ENCODE assay signal across 13 cellular contexts in the genomic region with DNA sequence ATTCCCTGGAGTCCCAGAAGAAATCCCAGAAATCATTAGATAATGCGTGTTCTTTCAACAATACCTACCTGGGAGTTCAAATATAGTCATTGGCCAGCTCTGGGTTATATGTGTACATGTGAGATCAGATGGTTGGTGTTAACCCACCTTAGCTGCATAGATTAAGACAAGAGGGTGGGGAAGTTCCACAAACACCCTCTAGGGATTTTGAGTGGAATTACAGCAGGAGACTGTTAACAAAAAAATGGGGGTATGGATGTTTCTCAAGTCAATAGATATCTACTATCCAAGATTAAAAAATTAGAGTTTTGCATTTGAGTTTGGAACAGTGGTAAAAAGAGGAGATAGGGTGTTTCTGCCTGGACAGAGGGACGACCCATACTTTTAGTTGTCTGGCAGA.
DNase-seq lines count a peak whose midpoint lies in the region; ATAC-seq and TF ChIP-seq lines count a peak whose summit lies in the region.
"Had no signal": no experiment of that assay in that cellular context is flagged by ENCODE, and none has a peak within 500 bp of the region (broad histone marks: within the 10 kb centered on the region; RNA-seq: fewer than 3 reads in every experiment).

No MANE protein-coding gene starts in this region.

- DNase-seq in ELR (ENCODE audit: low read depth): peak; percentile 2
- DNase-seq in NB4 (ENCODE audit: low read depth): peak; percentile 9
- no peak for DNase-seq in chondrocyte (ENCODE audit: low spot score)
- no peak for DNase-seq in nephron progenitor cell
- no peak for DNase-seq in activated CD4-positive, CD25-positive, alpha-beta regulatory T cell (lab: John Stamatoyannopoulos, UW)
- DNase-seq in NCI-H2107 (lab: John Stamatoyannopoulos, UW): no peak
- no peak for DNase-seq in globus pallidus (ENCODE audit: low spot score)
- DNase-seq: activated B cell treated with CpG ODN at 0.5 μM for 24 hours; central memory CD4-positive, alpha-beta T cell; psoas muscle; tibial artery had no signal

- peaks cover 2% of the 10 kb centered on the region for H3K9me3 Mint-ChIP-seq in chondrocyte (ENCODE audit: low read depth)
- H3K9me3 Mint-ChIP-seq in nephron progenitor cell: no peaks in the 10 kb centered on the region

- TF ChIP-seq CTCF in NB4 (IDR thresholded peaks at IDR 0.05; ENCODE audit: low read depth, low read length): peak; percentile 14
- TF ChIP-seq CTCF in chondrocyte (IDR thresholded peaks at IDR 0.05): peak; percentile 60
- TF ChIP-seq CTCF in nephron progenitor cell (IDR thresholded peaks at IDR 0.05): peak; percentile 42

- H3K4me1 Mint-ChIP-seq in chondrocyte (ENCODE audit: low read depth) (no peaks in the 10 kb centered on the region), nephron progenitor cell (no peaks in the 10 kb centered on the region)
- H3K4me1 Mint-ChIP-seq: activated B cell treated with CpG ODN at 0.5 μM for 24 hours had no signal

- no peak overlapping the region for H3K4me3 Mint-ChIP-seq in chondrocyte (ENCODE audit: unreplicated experiment)
- H3K4me3 Mint-ChIP-seq in nephron progenitor cell: no peak overlapping the region
- H3K4me3 Mint-ChIP-seq: activated B cell treated with CpG ODN at 0.5 μM for 24 hours had no signal

- no peaks in the 10 kb centered on the region for H3K27me3 Mint-ChIP-seq in chondrocyte (ENCODE audit: low read depth)
- no peaks in the 10 kb centered on the region for H3K27me3 Mint-ChIP-seq in nephron progenitor cell (ENCODE audit: low read depth, poor library complexity)
- H3K27me3 Mint-ChIP-seq: activated B cell treated with CpG ODN at 0.5 μM for 24 hours had no signal

- no peak overlapping the region for H3K27ac Mint-ChIP-seq in chondrocyte (ENCODE audit: unreplicated experiment)
- H3K27ac Mint-ChIP-seq in nephron progenitor cell: no peak overlapping the region
- H3K27ac Mint-ChIP-seq: activated B cell treated with CpG ODN at 0.5 μM for 24 hours had no signal

- no peak overlapping the region for H3K4me3 ChIP-seq in NB4 (ENCODE audit: low read depth, low read length)
- H3K4me3 ChIP-seq: gastroesophageal sphincter, psoas muscle, tibial artery had no signal

- no peak for ATAC-seq in GM21360 (IDR thresholded peaks at IDR 0.05; ENCODE audit: unreplicated experiment)
- ATAC-seq: gastroesophageal sphincter, psoas muscle had no signal

- H3K36me3 Mint-ChIP-seq in chondrocyte (ENCODE audit: low read depth) (no peaks in the 10 kb centered on the region), nephron progenitor cell (ENCODE audit: low read depth) (no peaks in the 10 kb centered on the region)

- no peak for TF ChIP-seq POLR2A in NB4 (IDR thresholded peaks at IDR 0.05; ENCODE audit: extremely low read depth, insufficient read length)

Comparison
In these comparisons a context has a peak if more than half of its experiments do, and no peak if none do; other contexts are left out.
1. DNase-seq: peak in ELR (single experiment) and NB4 (single experiment); none in chondrocyte (single experiment), nephron progenitor cell (single experiment), activated CD4-positive, CD25-positive, alpha-beta regulatory T cell (0 of 4), NCI-H2107 (single experiment) and globus pallidus (single experiment).
2. Peak in every context shown above with its lines, with median percentiles within 50 percentile points of each other: CTCF ChIP-seq.